In genomic region chr6:43828711-43829110, GRCh38 we compare ENCODE assay signal across 17 cellular contexts. TPM values are rescaled to one million over a fixed set of nuclear protein-coding genes. Genes with fewer than 3 reads are reported as not detected.
DNase-seq lines count a peak whose midpoint lies in the region; TF ChIP-seq lines count a peak whose summit lies in the region.
"Had no signal": no experiment of that assay in that cellular context is flagged by ENCODE, and none has a peak within 500 bp of the region (broad histone marks: within the 10 kb centered on the region; RNA-seq: fewer than 3 reads in every experiment).

No MANE protein-coding gene starts in this region.

- no peak overlapping the region for H4K91ac ChIP-seq in neuronal stem cell (ENCODE audit: low read depth, low read length, poor library complexity)

- H3K18ac ChIP-seq in neuronal stem cell (ENCODE audit: low read length): no peak overlapping the region

- no peak overlapping the region for H2AFZ ChIP-seq in SK-N-SH (ENCODE audit: low read depth)
- no peak overlapping the region for H2AFZ ChIP-seq in neuronal stem cell (ENCODE audit: low read length)

- H3K27ac Mint-ChIP-seq in CD14-positive monocyte (no peak overlapping the region), endodermal cell (no peak overlapping the region)
- H3K27ac Mint-ChIP-seq: effector memory CD8-positive, alpha-beta T cell had no signal

- H2AK5ac ChIP-seq in neuronal stem cell (ENCODE audit: low read depth, low read length): no peak overlapping the region

- no peak overlapping the region for H2BK12ac ChIP-seq in neuronal stem cell (ENCODE audit: low read length)

- no peak overlapping the region for H3K4ac ChIP-seq in neuronal stem cell (ENCODE audit: low read length)

- CTCF ChIA-PET in SK-N-SH (lab: Yijun Ruan, JAX): interaction anchor here (0.8 to 2.6 kb wide), 4 partner anchors 12 to 220 kb away, joined by 3 to 10 read pairs (median 6); no protein-coding TSS in a partner anchor

- H3K36me3 ChIP-seq in endodermal cell (ENCODE audit: control insufficient read depth, insufficient read depth, low read length) (no peaks in the 10 kb centered on the region), SK-N-SH (replicated peaks in 1 of 2; ENCODE audit: control insufficient read depth in 1 of 2, insufficient read depth in 2 of 2, low read length in 1 of 2) (no peaks in the 10 kb centered on the region), neuronal stem cell (replicated peaks in 1 of 2; ENCODE audit: control insufficient read depth in 2 of 2, insufficient read depth in 2 of 2, low read length in 2 of 2) (no peaks in the 10 kb centered on the region)
- H3K36me3 ChIP-seq: spleen, suprapubic skin had no signal

- no peak overlapping the region for H3K4me3 ChIP-seq in endodermal cell (ENCODE audit: low read length)
- H3K4me3 ChIP-seq in SK-N-SH (ENCODE audit: low read depth in 2 of 2, low read length in 1 of 2): no peak overlapping the region
- no peak overlapping the region for H3K4me3 ChIP-seq in neuronal stem cell (ENCODE audit: low read length in 2 of 2)
- H3K4me3 ChIP-seq: spleen, suprapubic skin had no signal

- intact Hi-C loops in CD14-positive monocyte (cut with micrococcal nuclease): no loop called here

- no peak for TF ChIP-seq RAD21 in SK-N-SH (IDR thresholded peaks at IDR 0.05; ENCODE audit: low read length)

- H2BK120ac ChIP-seq in neuronal stem cell (ENCODE audit: low read depth, low read length): no peak overlapping the region

- no peaks in the 10 kb centered on the region for H3K79me1 ChIP-seq in neuronal stem cell (ENCODE audit: low read depth, low read length)

- no peak overlapping the region for H4K8ac ChIP-seq in neuronal stem cell (ENCODE audit: low read depth, low read length)

- H2BK5ac ChIP-seq in neuronal stem cell (ENCODE audit: low read length): no peak overlapping the region

- POLR2A ChIA-PET in SK-N-SH (lab: Yijun Ruan, JAX): no interaction called here

- no peaks in the 10 kb centered on the region for H3K79me2 ChIP-seq in SK-N-SH (ENCODE audit: insufficient read depth)

- H3K9me3 Mint-ChIP-seq in CD14-positive monocyte (no peaks in the 10 kb centered on the region), endodermal cell (no peaks in the 10 kb centered on the region)
- H3K9me3 Mint-ChIP-seq: effector memory CD8-positive, alpha-beta T cell had no signal

- H3K27me3 Mint-ChIP-seq in CD14-positive monocyte (ENCODE audit: low read depth in 3 of 3) (peaks cover 0 to 6% (median 6%) of the 10 kb centered on the region in 3 donors), endodermal cell (ENCODE audit: insufficient read depth) (no peaks in the 10 kb centered on the region)

- H4K20me1 ChIP-seq in SK-N-SH (ENCODE audit: insufficient read depth): no peaks in the 10 kb centered on the region

- WGBS in endodermal cell (ENCODE audit: insufficient coverage in 1 of 2, insufficient read length in 1 of 2), 2 experiments: 87 to 94% methylated on average over 2 to 4 of the region's 4 CpGs
- 92% methylated on average over 2 of the region's 4 CpGs for WGBS in SK-N-SH (ENCODE audit: low lambda C conversion rate)
- WGBS in neuronal stem cell (ENCODE audit: extremely low coverage in 2 of 2, insufficient read length in 2 of 2, insufficient replicate concordance in 1 of 2), 2 donors: no CpG with 5 or more reads among the region's 4 CpGs

- DNase-seq in CD14-positive monocyte (ENCODE audit: low spot score) (peak; percentile 43), GM13977 (ENCODE audit: low spot score) (peak; percentile 43), NCI-H69 (lab: John Stamatoyannopoulos, UW) (peak; percentile 65), endodermal cell (peak; percentile 78), SK-N-SH (no peak), T-helper 2 cell (no peak), AG08396 (ENCODE audit: low spot score) (no peak), neuronal stem cell (ENCODE audit: low spot score) (no peak)
- DNase-seq: activated CD4-positive, alpha-beta T cell treated with anti-CD3 and anti-CD28 coated beads for 48 hours; activated naive CD4-positive, alpha-beta T cell treated with Interleukin-2 at 50 U/mL for 16 hours; cerebellar nuclear complex; effector memory CD8-positive, alpha-beta T cell; hippocampal formation; kidney glomerular epithelial cell; NCI-H187; spleen had no signal

- no peak overlapping the region for H3K23ac ChIP-seq in neuronal stem cell (ENCODE audit: low read depth, low read length, poor library complexity)

- no peaks in the 10 kb centered on the region for H3K9me2 ChIP-seq in SK-N-SH

- H3K9me3 ChIP-seq in endodermal cell (ENCODE audit: control insufficient read depth, low read length) (no peaks in the 10 kb centered on the region), SK-N-SH (no peaks in the 10 kb centered on the region), neuronal stem cell (replicated peaks in 1 of 2; ENCODE audit: control insufficient read depth in 2 of 2, insufficient read depth in 1 of 2, low read depth in 1 of 2, low read length in 2 of 2) (no peaks in the 10 kb centered on the region)
- H3K9me3 ChIP-seq: spleen, suprapubic skin had no signal

- no peak overlapping the region for H2BK15ac ChIP-seq in neuronal stem cell (ENCODE audit: low read length)

- H3K4me2 ChIP-seq in SK-N-SH: no peak overlapping the region
- no peak overlapping the region for H3K4me2 ChIP-seq in neuronal stem cell (ENCODE audit: insufficient read depth, low read length, poor library complexity, severe bottlenecking)

- H3K27me3 ChIP-seq in endodermal cell (ENCODE audit: control insufficient read depth, insufficient read depth, low read length, poor library complexity, severe bottlenecking) (no peaks in the 10 kb centered on the region), SK-N-SH (ENCODE audit: insufficient read depth) (no peaks in the 10 kb centered on the region), neuronal stem cell (ENCODE audit: control insufficient read depth in 3 of 3, insufficient read depth in 3 of 3, low read depth in 1 of 3, low read length in 3 of 3) (peaks cover 0 to 53% (median 0%) of the 10 kb centered on the region in 3 experiments)
- H3K27me3 ChIP-seq: spleen, suprapubic skin had no signal

- no peak overlapping the region for H3K27ac ChIP-seq in endodermal cell (ENCODE audit: low read depth, low read length)
- H3K27ac ChIP-seq in SK-N-SH (ENCODE audit: low read depth in 2 of 2, low read length in 1 of 2): no peak overlapping the region
- H3K27ac ChIP-seq in neuronal stem cell (replicated peaks; ENCODE audit: low read length): no peak overlapping the region
- H3K27ac ChIP-seq: spleen, suprapubic skin had no signal

- H3F3A ChIP-seq in SK-N-SH (replicated peaks; ENCODE audit: insufficient read depth): no peaks in the 10 kb centered on the region

- in situ Hi-C loops in GM13977 (cut with MboI; ENCODE audit: low pct_unique_long_range_greater_than_20kb, low sequenced_read_pairs, unreplicated experiment): no loop called here

- no peak overlapping the region for H3K14ac ChIP-seq in neuronal stem cell (ENCODE audit: low read length)

- H3K4me1 Mint-ChIP-seq in CD14-positive monocyte: peaks cover 22% of the 10 kb centered on the region
- H3K4me1 Mint-ChIP-seq in endodermal cell: peaks cover 64% of the 10 kb centered on the region

- H3K36me3 Mint-ChIP-seq in CD14-positive monocyte: no peaks in the 10 kb centered on the region
- H3K36me3 Mint-ChIP-seq in endodermal cell (ENCODE audit: low read depth): no peaks in the 10 kb centered on the region

- no peak for TF ChIP-seq EP300 in SK-N-SH (IDR thresholded peaks at IDR 0.05; ENCODE audit: borderline replicate concordance in 1 of 2, low read depth in 1 of 2, low read length in 1 of 2)

- H3K4me1 ChIP-seq in endodermal cell (ENCODE audit: control insufficient read depth, insufficient read depth, low read length) (peaks cover 42% of the 10 kb centered on the region), SK-N-SH (ENCODE audit: control insufficient read depth in 1 of 2, insufficient read depth in 2 of 2, low read depth in 1 of 2, low read length in 1 of 2) (peaks cover 0 to 14% of the 10 kb centered on the region in 2 experiments; a peak in 1 of 4 replicates), neuronal stem cell (ENCODE audit: control insufficient read depth in 2 of 2, insufficient read depth in 1 of 2, low read depth in 1 of 2, low read length in 2 of 2) (peaks cover 0 to 14% of the 10 kb centered on the region in 2 donors)
- H3K4me1 ChIP-seq: suprapubic skin had no signal

- H3K9ac ChIP-seq in endodermal cell (ENCODE audit: extremely low read depth, low read length, poor library complexity, severe bottlenecking) (no peak overlapping the region), SK-N-SH (no peak overlapping the region), neuronal stem cell (ENCODE audit: low read depth, low read length, poor library complexity) (no peak overlapping the region)

- TF ChIP-seq CTCF in CD14-positive monocyte (IDR thresholded peaks at IDR 0.05) (no peak), GM13977 (IDR thresholded peaks at IDR 0.05; ENCODE audit: extremely low read depth, insufficient read depth, missing control alignments) (no peak), endodermal cell (conservative IDR thresholded peaks at IDR 0.05) (no peak), SK-N-SH (IDR thresholded peaks at IDR 0.05) (no peak)

- H3K4me3 Mint-ChIP-seq in CD14-positive monocyte: no peak overlapping the region
- H3K4me3 Mint-ChIP-seq in endodermal cell: no peak overlapping the region
- H3K4me3 Mint-ChIP-seq: effector memory CD8-positive, alpha-beta T cell had no signal

TF ChIP-seq in SK-N-SH, 30 proteins besides CTCF, POLR2A, EP300 and RAD21 (continues in another document):
- no peak for TF ChIP-seq NRF1 (IDR thresholded peaks at IDR 0.05; ENCODE audit: low read depth, low read length)

RNA-seq across cellular contexts. Expression of gene VEGFA, which starts 58.7 kb away (rescaled TPM):
- polyA plus RNA-seq in CD14-positive monocyte (10 to 100 TPM; 19.0 to 32.0 TPM), SK-N-SH (2012; rRNA removed) (81.0 and 130 TPM in 2 replicates)
- total RNA-seq in endodermal cell: 100 to 1,000 TPM; 163 to 254 TPM
- polyA plus RNA-seq in endodermal cell (2013, experiment 1 of 2): 129 TPM
- polyA plus RNA-seq in endodermal cell (2013, experiment 2 of 2): 99.2 TPM
- 42.6 and 66.6 TPM in 2 replicates for polyA plus RNA-seq in SK-N-SH (2012; cell fraction: cytosol; rRNA removed)
- polyA plus RNA-seq in SK-N-SH (2012; cell fraction: nucleus; rRNA removed): 412 and 501 TPM in 2 replicates
- polyA plus RNA-seq in neuronal stem cell (2013, experiment 1 of 2): 29.0 TPM
- 29.1 TPM for polyA plus RNA-seq in neuronal stem cell (2013, experiment 2 of 2)

Comparison
In these comparisons a context has a peak if more than half of its experiments do, and no peak if none do; other contexts are left out.
1. DNase-seq: peak in CD14-positive monocyte (single experiment), GM13977 (single experiment), NCI-H69 (single experiment) and endodermal cell (single experiment); none in SK-N-SH (single experiment), T-helper 2 cell (0 of 5), AG08396 (single experiment) and neuronal stem cell (single experiment).